Comparison of ENCODE assay signal across 22 cellular contexts in the genomic region with DNA sequence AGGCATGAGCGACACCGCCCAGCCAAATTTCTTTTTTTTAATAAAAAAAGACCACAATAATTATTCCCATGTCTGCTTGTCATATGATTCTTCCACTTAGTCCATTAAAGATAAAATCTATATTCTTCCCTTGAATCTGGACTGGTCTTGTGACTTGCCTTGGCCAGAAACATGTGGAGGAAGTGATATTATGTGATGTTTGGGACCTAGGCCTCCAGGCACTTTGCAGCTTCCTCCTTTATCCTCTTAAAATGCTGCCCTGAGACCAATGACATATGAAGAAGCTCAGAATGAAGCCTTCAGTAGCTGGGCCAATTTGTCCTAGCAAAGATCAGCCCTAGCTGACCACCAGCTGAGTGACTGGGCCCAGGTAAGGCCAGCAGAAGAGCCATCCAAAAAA.
"Had no signal": no experiment of that assay in that cellular context is flagged by ENCODE, and none has a peak within 500 bp of the region (broad histone marks: within the 10 kb centered on the region; RNA-seq: fewer than 3 reads in every experiment).

No MANE protein-coding gene starts in this region.

- H3K4me1 ChIP-seq: foreskin keratinocyte, right atrium auricular region, sigmoid colon had no signal

- H3K27ac Mint-ChIP-seq: endodermal cell, natural killer cell had no signal

- DNase-seq: effector CD4-positive, alpha-beta T cell; endodermal cell; erythroblast; foreskin keratinocyte; heart left ventricle; hypothalamus; kidney glomerular epithelial cell; mammary epithelial cell; mucosa of descending colon; natural killer cell; posterior cingulate gyrus; sigmoid colon; stimulated activated CD4-positive, alpha-beta T cell treated with anti-CD3 and anti-CD28 coated beads, Interleukin-12 subunit alpha, Interleukin-12 subunit beta, amount 100 ng/mL, for 4 hours; stimulated activated naive CD4-positive, alpha-beta T cell; stomach; substantia nigra; transverse colon had no signal

- H3K4me3 ChIP-seq: coronary artery, heart left ventricle, mucosa of descending colon, right atrium auricular region, sigmoid colon, skin epidermis, stomach, thoracic aorta, transverse colon had no signal

- H3K27ac ChIP-seq: coronary artery, foreskin keratinocyte, heart left ventricle, right atrium auricular region, sigmoid colon, skin epidermis, stomach, thoracic aorta, transverse colon had no signal

- H3K4me1 Mint-ChIP-seq: endodermal cell, natural killer cell, neural crest cell had no signal

- H3K27me3 ChIP-seq: foreskin keratinocyte, heart left ventricle, right atrium auricular region, sigmoid colon, stomach, transverse colon had no signal

- H3K9me3 Mint-ChIP-seq: endodermal cell had no signal

- H3K4me3 Mint-ChIP-seq: endodermal cell, natural killer cell, neural crest cell had no signal

- H3K36me3 Mint-ChIP-seq: natural killer cell had no signal

- H3K9me3 ChIP-seq: mucosa of descending colon, right atrium auricular region, sigmoid colon, stomach, thoracic aorta, transverse colon had no signal

- H3K36me3 ChIP-seq: heart left ventricle, right atrium auricular region, sigmoid colon, stomach, thoracic aorta, transverse colon had no signal
